In the genomic region with DNA sequence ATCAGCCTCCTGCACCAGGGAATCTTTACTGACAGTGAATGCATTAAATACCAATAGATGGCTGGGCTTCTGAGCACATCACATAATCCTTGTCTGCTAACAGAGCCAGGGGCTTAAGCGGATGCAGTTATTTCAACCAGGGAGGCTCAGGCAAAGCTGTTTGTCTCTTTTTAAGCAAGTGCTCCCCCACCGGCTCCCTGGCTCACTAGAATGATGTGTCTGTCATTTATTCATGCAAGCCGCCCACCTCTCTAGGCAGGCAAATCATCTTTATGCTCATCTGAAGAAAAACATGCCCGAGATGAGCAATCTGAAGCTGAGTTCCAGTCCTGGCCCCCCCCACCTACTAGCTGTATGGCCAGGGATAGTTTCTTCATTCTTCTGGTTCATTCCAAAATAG, we compare ENCODE assay signal across 28 cellular contexts.
DNase-seq lines count a peak whose midpoint lies in the region; ATAC-seq and TF ChIP-seq lines count a peak whose summit lies in the region.
"Had no signal": no experiment of that assay in that cellular context is flagged by ENCODE, and none has a peak within 500 bp of the region (broad histone marks: within the 10 kb centered on the region; RNA-seq: fewer than 3 reads in every experiment).

No MANE protein-coding gene starts in this region.

- H3K27ac ChIP-seq in caudate nucleus (ENCODE audit: low read depth, low read length) (peak overlapping the region; percentile 24), smooth muscle cell (ENCODE audit: low read depth) (no peak overlapping the region)
- H3K27ac ChIP-seq: C4-2B, KMS-11 had no signal

- no peaks in the 10 kb centered on the region for H4K20me1 ChIP-seq in smooth muscle cell (ENCODE audit: low read depth)

- no peaks in the 10 kb centered on the region for H3K79me2 ChIP-seq in smooth muscle cell (ENCODE audit: low read depth)

- WGBS in smooth muscle cell (ENCODE audit: low lambda C conversion rate), result 42% methylated on average over 4 of the region's 4 CpGs

- TF ChIP-seq CTCF in smooth muscle cell (IDR thresholded peaks at IDR 0.05; ENCODE audit: borderline replicate concordance, insufficient read depth, poor library complexity, severe bottlenecking), result no peak

- H3K9me3 ChIP-seq in smooth muscle cell (replicated peaks; ENCODE audit: low read depth), result no peaks in the 10 kb centered on the region
- H3K9me3 ChIP-seq: Caco-2, HAP-1, SK-N-SH had no signal

- no peaks in the 10 kb centered on the region for H3K27me3 Mint-ChIP-seq in activated CD8-positive, alpha-beta memory T cell treated with anti-CD3 and anti-CD28 coated beads, Interleukin-2, amount 10 ng/mL, durations not matched to agents 7 days and 5 days
- H3K27me3 Mint-ChIP-seq: B cell, IgD-negative memory B cell had no signal

- no peak overlapping the region for H3K27ac Mint-ChIP-seq in activated CD8-positive, alpha-beta memory T cell treated with anti-CD3 and anti-CD28 coated beads, Interleukin-2, amount 10 ng/mL, durations not matched to agents 7 days and 5 days
- H3K27ac Mint-ChIP-seq: B cell; CD8-positive, alpha-beta T cell; GM23338; HFFc6; IgD-negative memory B cell had no signal

- no peak overlapping the region for H3K9ac ChIP-seq in smooth muscle cell (ENCODE audit: low read depth)
- H3K9ac ChIP-seq: KMS-11, SK-N-SH had no signal

- no peak overlapping the region for H3K4me3 ChIP-seq in smooth muscle cell
- H3K4me3 ChIP-seq: GM23338, HAP-1 had no signal

- no peaks in the 10 kb centered on the region for H3K27me3 ChIP-seq in smooth muscle cell (ENCODE audit: low read depth)

- no peak for ATAC-seq in activated CD8-positive, alpha-beta memory T cell treated with anti-CD3 and anti-CD28 coated beads, Interleukin-2, amount 10 ng/mL, durations not matched to agents 7 days and 5 days
- ATAC-seq in GM21360 (IDR thresholded peaks at IDR 0.05; ENCODE audit: unreplicated experiment), result no peak
- ATAC-seq: CD8-positive, alpha-beta T cell; GM23338; PC-3 had no signal

- peak overlapping the region; percentile 49 for H3K4me2 ChIP-seq in smooth muscle cell
- H3K4me2 ChIP-seq: GM23338, KMS-11, SK-N-SH had no signal

- H3K4me1 ChIP-seq in smooth muscle cell (ENCODE audit: low read depth), result peaks cover 7% of the 10 kb centered on the region
- H3K4me1 ChIP-seq: Caco-2 had no signal

- no peak overlapping the region for H3K4me3 Mint-ChIP-seq in activated CD8-positive, alpha-beta memory T cell treated with anti-CD3 and anti-CD28 coated beads, Interleukin-2, amount 10 ng/mL, durations not matched to agents 7 days and 5 days
- H3K4me3 Mint-ChIP-seq: B cell; CD8-positive, alpha-beta T cell; GM23338; HFFc6; IgD-negative memory B cell had no signal

- no peaks in the 10 kb centered on the region for H3K36me3 Mint-ChIP-seq in activated CD8-positive, alpha-beta memory T cell treated with anti-CD3 and anti-CD28 coated beads, Interleukin-2, amount 10 ng/mL, durations not matched to agents 7 days and 5 days
- H3K36me3 Mint-ChIP-seq: CD8-positive, alpha-beta T cell; IgD-negative memory B cell had no signal

- no peaks in the 10 kb centered on the region for H3F3A ChIP-seq in smooth muscle cell (ENCODE audit: low read depth)

- CTCF ChIA-PET in activated CD8-positive, alpha-beta memory T cell treated with anti-CD3 and anti-CD28 coated beads, Interleukin-2, amount 10 ng/mL, durations not matched to agents 7 days and 5 days (lab: Charles Lee), result no interaction called here

- H3K36me3 ChIP-seq in smooth muscle cell (ENCODE audit: low read depth), result no peaks in the 10 kb centered on the region
- H3K36me3 ChIP-seq: HAP-1 had no signal

- no peak overlapping the region for H2AFZ ChIP-seq in smooth muscle cell (ENCODE audit: low read depth)
- H2AFZ ChIP-seq: GM23338 had no signal

- H3K9me3 Mint-ChIP-seq in activated CD8-positive, alpha-beta memory T cell treated with anti-CD3 and anti-CD28 coated beads, Interleukin-2, amount 10 ng/mL, durations not matched to agents 7 days and 5 days (ENCODE audit: low read depth), result no peaks in the 10 kb centered on the region
- H3K9me3 Mint-ChIP-seq: CD8-positive, alpha-beta T cell; GM23338; HFFc6; IgD-negative memory B cell had no signal

- no peaks in the 10 kb centered on the region for H3K4me1 Mint-ChIP-seq in activated CD8-positive, alpha-beta memory T cell treated with anti-CD3 and anti-CD28 coated beads, Interleukin-2, amount 10 ng/mL, durations not matched to agents 7 days and 5 days
- H3K4me1 Mint-ChIP-seq: B cell, IgD-negative memory B cell had no signal

- DNase-seq in D341Med (ENCODE audit: low spot score) (peak; percentile 50), NCI-H82 treated with DMSO at 0.1 percent for 48 hours (lab: John Stamatoyannopoulos, UW; ENCODE audit: unreplicated experiment) (peak; percentile 65), caudate nucleus (lab: John Stamatoyannopoulos, UW) (peak in 45 of 61 donors; percentile 5 to 92 (median 38)), smooth muscle cell (lab: John Stamatoyannopoulos, UW; ENCODE audit: unreplicated experiment) (no peak), EL (no peak)
- DNase-seq in activated CD8-positive, alpha-beta memory T cell treated with anti-CD3 and anti-CD28 coated beads, Interleukin-2, amount 10 ng/mL, durations not matched to agents 7 days and 5 days, result no peak
- DNase-seq: Caco-2; CD8-positive, alpha-beta T cell; DMS79 treated with DMSO at 0.1 percent for 48 hours; HFFc6; MM.1S; NCI-H1417; NCI-H1694 treated with DMSO at 0.1 percent for 48 hours; NCI-H2081 treated with DMSO at 0.1 percent for 48 hours; NCI-H2171 treated with DMSO at 0.1 percent for 48 hours; NCI-H524; NCI-H748 treated with DMSO at 0.1 percent for 48 hours; NK-92 treated with Interleukin-12 subunit alpha and Interleukin-12 subunit beta, amount 100 ng/mL, for 24 hours; PC-3; SK-N-SH; SW 1271 had no signal

Comparison
In these comparisons a context has a peak if more than half of its experiments do, and no peak if none do; other contexts are left out.
1. DNase-seq: peak in D341Med (single experiment), NCI-H82 treated with DMSO at 0.1 percent for 48 hours (single experiment) and caudate nucleus (45 of 61); none in smooth muscle cell (single experiment), EL (single experiment) and activated CD8-positive, alpha-beta memory T cell treated with anti-CD3 and anti-CD28 coated beads, Interleukin-2, amount 10 ng/mL, durations not matched to agents 7 days and 5 days (single experiment).